Comparison of ENCODE assay signal across 9 cellular contexts in the genomic region with DNA sequence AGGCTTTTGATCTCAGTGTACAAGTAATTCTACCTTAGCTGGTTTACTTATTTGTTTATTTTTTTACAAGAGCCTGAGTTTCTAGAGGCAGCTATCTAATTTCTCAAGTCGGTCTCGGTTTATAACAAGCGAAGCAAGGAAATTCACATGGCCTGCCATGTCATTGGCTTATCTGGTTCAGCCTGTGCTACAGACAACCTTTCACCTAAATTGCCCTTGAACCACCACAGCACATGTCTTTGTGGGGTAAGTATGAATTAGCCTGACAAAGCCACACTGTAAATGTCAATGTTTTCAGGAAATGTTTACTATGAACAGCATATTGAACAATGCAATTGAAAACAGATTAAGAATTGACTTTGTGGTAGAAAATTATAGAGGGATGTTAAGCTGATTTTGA.
"Had no signal": no experiment of that assay in that cellular context is flagged by ENCODE, and none has a peak within 500 bp of the region (broad histone marks: within the 10 kb centered on the region; RNA-seq: fewer than 3 reads in every experiment).

No MANE protein-coding gene starts in this region.

- H3K9me3 ChIP-seq: HAP-1 had no signal

- ATAC-seq: GM23338, HCT116 had no signal

- H3K36me3 ChIP-seq: HAP-1 had no signal

- H3K4me1 ChIP-seq: HAP-1 had no signal

- H3K9ac ChIP-seq: GM23248 had no signal

- DNase-seq: GM23248, GOT3, H7, H9, HCEC 1CT, HFFc6 had no signal

- H3K4me2 ChIP-seq: GM23338 had no signal

- H2AFZ ChIP-seq: GM23248, GM23338 had no signal

- H3K4me3 ChIP-seq: GM23248, GM23338, HAP-1 had no signal

- H3K27ac ChIP-seq: GM23248 had no signal
